11 cellular contexts compared by ENCODE assay signal in the genomic region with DNA sequence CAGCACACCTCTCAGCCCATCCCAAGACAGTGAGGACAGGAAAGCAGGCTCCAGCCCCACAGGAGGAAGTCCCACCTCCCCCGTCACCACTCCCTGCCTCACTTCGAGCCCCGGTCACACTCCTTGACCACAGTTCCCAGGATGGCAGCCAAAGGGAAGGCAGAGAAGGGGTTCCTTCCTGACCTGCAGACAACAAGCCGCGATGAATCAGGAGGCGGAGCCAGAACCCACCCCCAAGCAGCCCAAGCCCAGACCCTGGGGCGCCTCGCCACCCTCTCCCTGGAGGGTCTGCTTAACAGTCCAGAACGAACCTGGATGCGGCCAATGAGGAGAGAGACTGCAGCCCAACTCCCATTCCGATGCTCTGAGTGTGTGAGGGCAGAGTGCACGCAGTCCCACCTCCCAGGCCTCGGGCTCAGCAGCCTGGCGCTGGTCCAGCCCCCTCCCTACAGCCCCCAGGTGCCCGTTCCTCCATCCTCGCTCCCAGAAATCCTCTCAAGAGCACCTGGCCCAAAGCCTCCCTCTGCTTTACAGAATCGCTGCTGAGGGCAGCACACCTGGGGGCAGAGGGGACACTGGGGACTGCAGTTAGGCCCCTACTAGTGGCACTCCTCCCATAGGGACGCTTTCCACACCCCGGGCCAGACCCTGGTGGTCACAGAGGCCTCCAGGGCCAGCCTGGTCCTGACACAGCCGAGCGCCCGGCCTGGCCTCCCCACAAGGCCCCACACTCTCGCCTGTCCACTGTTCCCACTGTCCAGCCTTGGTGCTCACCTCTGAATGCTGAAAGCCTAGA.
A peak's percentile ranks its signal among the peaks of the same experiment; 100 is the strongest.
DNase-seq lines count a peak whose midpoint lies in the region; ATAC-seq, FAIRE-seq and TF ChIP-seq lines count a peak whose summit lies in the region.
"Had no signal": no experiment of that assay in that cellular context is flagged by ENCODE, and none has a peak within 500 bp of the region (broad histone marks: within the 10 kb centered on the region; RNA-seq: fewer than 3 reads in every experiment).

No MANE protein-coding gene starts in this region.

- WGBS in HepG2 (ENCODE audit: low lambda C conversion rate) = 93% methylated on average over 13 of the region's 23 CpGs

- no peak overlapping the region for H2AFZ ChIP-seq in HepG2 (ENCODE audit: low read length)

- peaks cover 0 to 10% of the 10 kb centered on the region in 2 experiments; a peak in 1 of 3 replicates for H3K36me3 ChIP-seq in HEK293 (ENCODE audit: control insufficient read depth in 2 of 2, insufficient read depth in 1 of 2, low read length in 2 of 2)
- H3K36me3 ChIP-seq in HepG2 (replicated peaks in 1 of 2; ENCODE audit: control insufficient read depth in 1 of 2, insufficient read depth in 2 of 2, low read length in 2 of 2) = peaks cover 0 to 2% of the 10 kb centered on the region in 2 experiments; a peak in 2 of 5 replicates
- no peaks in the 10 kb centered on the region for H3K36me3 ChIP-seq in breast epithelium

- TF ChIP-seq EP300 in HepG2 (IDR thresholded peaks at IDR 0.05; ENCODE audit: low read depth in 2 of 2, low read length in 2 of 2) = no peak
- TF ChIP-seq EP300 in HepG2 (CRISPR knock-in tag; IDR thresholded peaks at IDR 0.05; ENCODE audit: borderline replicate concordance) = no peak

- H3K4me1 Mint-ChIP-seq in type B pancreatic cell (ENCODE audit: unreplicated experiment) = peaks cover 35% of the 10 kb centered on the region

- no peaks in the 10 kb centered on the region for H4K20me1 ChIP-seq in HepG2 (ENCODE audit: insufficient read depth, low read length)

- peak; percentile 73 for DNase-seq in astrocyte of the hippocampus (ENCODE audit: low read depth, low spot score)
- DNase-seq in HepG2 (ENCODE audit: low spot score) = no peak
- DNase-seq in type B pancreatic cell (ENCODE audit: extremely low spot score, unreplicated experiment) = no peak
- no peak for DNase-seq in midbrain (lab: John Stamatoyannopoulos, UW)
- no peak for DNase-seq in COLO668 (lab: John Stamatoyannopoulos, UW; ENCODE audit: unreplicated experiment)
- DNase-seq in breast epithelium (ENCODE audit: low spot score in 2 of 2) = no peak
- DNase-seq: activated T-cell treated with anti-CD3 and anti-CD28 coated beads, Interleukin-2, amount 50 U/mL, for 1 hour; CD4-positive, alpha-beta T cell; NCI-H446 had no signal

- no peak for TF ChIP-seq RAD21 in HepG2 (CRISPR knock-in tag; IDR thresholded peaks at IDR 0.05)

- BruUV-seq in HepG2 (replicated peaks; lab: Mats Ljungman, UMichigan) = no TSS peak

- no peak overlapping the region for H3K9ac ChIP-seq in HepG2 (ENCODE audit: insufficient read depth, low read depth, low read length)

- POLR2A ChIA-PET in HEK293 (lab: Yijun Ruan, JAX) = no interaction called here
- POLR2A ChIA-PET in HepG2 (lab: Yijun Ruan, JAX) = no interaction called here

- H3K27ac ChIP-seq in HEK293 (ENCODE audit: extremely low read depth, low read depth, low read length) (no peak overlapping the region), HepG2 (ENCODE audit: extremely low read length, insufficient read depth, low read length) (no peak overlapping the region), breast epithelium (no peak overlapping the region)

- no peak for FAIRE-seq in HepG2 (lab: Jason Lieb, UNC)
- FAIRE-seq: GM18507 had no signal

- no peaks in the 10 kb centered on the region for H3K9me3 ChIP-seq in HEK293 (ENCODE audit: control insufficient read depth, insufficient read depth, low read depth, low read length)
- no peaks in the 10 kb centered on the region for H3K9me3 ChIP-seq in HepG2 (ENCODE audit: low read length)
- no peaks in the 10 kb centered on the region for H3K9me3 ChIP-seq in breast epithelium

- no peak for TF ChIP-seq POLR2A in HepG2 (IDR thresholded peaks at IDR 0.05; ENCODE audit: insufficient read depth in 1 of 2, low read depth in 2 of 2, low read length in 2 of 2)
- no peak for TF ChIP-seq POLR2A in breast epithelium (IDR thresholded peaks at IDR 0.05)

- no peak overlapping the region for H3K4me2 ChIP-seq in HepG2 (ENCODE audit: low read depth, low read length)

- no peaks in the 10 kb centered on the region for H3K27me3 Mint-ChIP-seq in type B pancreatic cell
- H3K27me3 Mint-ChIP-seq: CD4-positive, alpha-beta T cell had no signal

- peak overlapping the region; percentile 17 for H3K4me3 Mint-ChIP-seq in type B pancreatic cell
- H3K4me3 Mint-ChIP-seq: CD4-positive, alpha-beta T cell had no signal

- H3K27me3 ChIP-seq in HepG2 (ENCODE audit: control insufficient read depth in 1 of 2, insufficient read depth in 2 of 2, low read length in 2 of 2) (no peaks in the 10 kb centered on the region), breast epithelium (no peaks in the 10 kb centered on the region)

- H3K27ac Mint-ChIP-seq in type B pancreatic cell = peak overlapping the region; percentile 80
- H3K27ac Mint-ChIP-seq: CD4-positive, alpha-beta T cell had no signal

- H3K79me2 ChIP-seq in HepG2 (ENCODE audit: insufficient read depth, low read length) = no peaks in the 10 kb centered on the region

- in situ Hi-C loops in HepG2 (cut with HindIII; ENCODE audit: extremely low pct_ligation_motif_present, low pct_unique_long_range_greater_than_20kb) = no loop called here

- H3K4me3 ChIP-seq in HEK293 (ENCODE audit: low read depth, low read length) (no peak overlapping the region), HepG2 (replicated peaks in 1 of 3; ENCODE audit: insufficient read depth in 1 of 3, low read depth in 2 of 3, low read length in 3 of 3) (no peak overlapping the region), breast epithelium (no peak overlapping the region)

- intact Hi-C loops in HepG2 (cut with micrococcal nuclease; ENCODE audit: unreplicated experiment) = no loop called here
- intact Hi-C loops in breast epithelium (cut with DNase I; ENCODE audit: low total_unique reads) = no loop called here

- ATAC-seq in HepG2 = peak; percentile 9

- H3K36me3 Mint-ChIP-seq in type B pancreatic cell = peaks cover 11% of the 10 kb centered on the region

- CTCF ChIA-PET in HEK293 (lab: Yijun Ruan, JAX) = no interaction called here
- CTCF ChIA-PET in HepG2 (lab: Yijun Ruan, JAX; ENCODE audit: low intra/inter-chr PET ratio, low total read pairs) = no interaction called here

- H3K9me3 Mint-ChIP-seq in type B pancreatic cell = peaks cover 6% of the 10 kb centered on the region
- H3K9me3 Mint-ChIP-seq: CD4-positive, alpha-beta T cell had no signal

- H3K4me1 ChIP-seq in HEK293 (ENCODE audit: control insufficient read depth, insufficient read depth, low read length) (no peaks in the 10 kb centered on the region), HepG2 (ENCODE audit: insufficient read depth, low read length) (no peaks in the 10 kb centered on the region), breast epithelium (no peaks in the 10 kb centered on the region)

- TF ChIP-seq CTCF in HEK293 (tag by site-specific recombination; IDR thresholded peaks at IDR 0.05) (no peak), HepG2 (CRISPR knock-in tag; IDR thresholded peaks at IDR 0.05) (no peak), type B pancreatic cell (conservative IDR thresholded peaks at IDR 0.05) (no peak), breast epithelium (IDR thresholded peaks at IDR 0.05) (no peak)

TF ChIP-seq in HEK293, 187 proteins besides CTCF, POLR2A, EP300 and RAD21:
- TF ChIP-seq TCF7L2 (IDR thresholded peaks at IDR 0.05; ENCODE audit: borderline replicate concordance, low read depth, low read length) = no peak
- TF ChIP-seq GLIS2 (tag by site-specific recombination; IDR thresholded peaks at IDR 0.05) = 0 out of 2 replicates have a peak, but pooled peaks have one; percentile 11

TF ChIP-seq in HepG2, 621 proteins besides CTCF, POLR2A, EP300 and RAD21:
- TF ChIP-seq ZNF556 (CRISPR knock-in tag; IDR thresholded peaks at IDR 0.05; ENCODE audit: borderline replicate concordance) = no peak
- TF ChIP-seq ZEB1 (IDR thresholded peaks at IDR 0.05; ENCODE audit: insufficient replicate concordance, low read depth) = no peak
- TF ChIP-seq, protein P1, sequence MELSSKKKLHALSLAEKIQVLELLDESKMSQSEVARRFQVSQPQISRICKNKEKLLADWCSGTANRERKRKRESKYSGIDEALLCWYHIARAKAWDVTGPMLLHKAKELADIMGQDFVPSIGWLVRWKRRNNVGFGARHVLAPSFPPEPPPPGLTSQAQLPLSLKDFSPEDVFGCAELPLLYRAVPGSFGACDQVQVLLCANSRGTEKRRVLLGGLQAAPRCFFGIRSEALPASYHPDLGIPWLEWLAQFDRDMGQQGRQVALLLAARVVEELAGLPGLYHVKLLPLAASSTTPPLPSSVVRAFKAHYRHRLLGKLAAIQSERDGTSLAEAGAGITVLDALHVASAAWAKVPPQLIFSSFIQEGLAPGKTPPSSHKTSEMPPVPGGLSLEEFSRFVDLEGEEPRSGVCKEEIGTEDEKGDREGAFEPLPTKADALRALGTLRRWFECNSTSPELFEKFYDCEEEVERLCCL (CRISPR knock-in tag; IDR thresholded peaks at IDR 0.05; ENCODE audit: borderline replicate concordance) = no peak
- TF ChIP-seq ZNF773 (CRISPR knock-in tag; IDR thresholded peaks at IDR 0.05; ENCODE audit: borderline replicate concordance) = no peak
- TF ChIP-seq ZNF713 (CRISPR knock-in tag; IDR thresholded peaks at IDR 0.05) = no peak
- no peak for TF ChIP-seq KLF15 (CRISPR knock-in tag; IDR thresholded peaks at IDR 0.05; ENCODE audit: borderline replicate concordance)
- no peak for TF ChIP-seq ZBTB46 (CRISPR knock-in tag; IDR thresholded peaks at IDR 0.05; ENCODE audit: borderline replicate concordance)
- no peak for TF ChIP-seq RAD51 (IDR thresholded peaks at IDR 0.05; ENCODE audit: borderline replicate concordance)
- TF ChIP-seq ZNF432 (CRISPR knock-in tag; IDR thresholded peaks at IDR 0.05; ENCODE audit: borderline replicate concordance) = no peak
